Comparison of ENCODE assay signal across 32 cellular contexts in the genomic region with DNA sequence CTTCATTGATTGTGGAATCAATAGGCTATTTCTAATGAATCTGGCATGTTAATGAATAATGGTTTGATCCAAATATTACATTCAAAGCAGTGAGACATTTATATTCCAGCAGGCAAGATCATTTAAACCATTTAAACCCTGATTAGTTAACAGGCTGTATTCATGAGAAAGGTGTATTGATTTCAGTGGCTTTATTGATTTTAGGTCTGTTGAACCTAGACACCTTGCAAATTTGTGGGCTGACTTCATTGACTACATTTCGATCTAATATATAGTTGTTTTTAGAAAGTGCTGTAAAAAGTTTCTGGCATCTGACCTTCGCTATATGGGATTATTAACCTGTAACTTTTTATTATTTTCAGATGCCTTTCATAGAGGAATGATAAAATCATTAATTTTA.
A peak's percentile ranks its signal among the peaks of the same experiment; 100 is the strongest.
DNase-seq lines count a peak whose midpoint lies in the region; ATAC-seq, FAIRE-seq and TF ChIP-seq lines count a peak whose summit lies in the region.
"Had no signal": no experiment of that assay in that cellular context is flagged by ENCODE, and none has a peak within 500 bp of the region (broad histone marks: within the 10 kb centered on the region; RNA-seq: fewer than 3 reads in every experiment).

No MANE protein-coding gene starts in this region.

- TF ChIP-seq EP300 in HepG2 (IDR thresholded peaks at IDR 0.05; ENCODE audit: low read depth in 2 of 2, low read length in 2 of 2) (no peak), HepG2 (CRISPR knock-in tag; IDR thresholded peaks at IDR 0.05; ENCODE audit: borderline replicate concordance) (no peak)

- no peaks in the 10 kb centered on the region for H3K9me3 Mint-ChIP-seq in progenitor cell of endocrine pancreas (ENCODE audit: low read depth)
- H3K9me3 Mint-ChIP-seq: CD4-positive, alpha-beta memory T cell; CD4-positive, alpha-beta T cell; CD4-positive, CD25-positive, alpha-beta regulatory T cell; CD8-positive, alpha-beta memory T cell; CD8-positive, alpha-beta T cell had no signal

- intact Hi-C loops in HepG2 (cut with micrococcal nuclease; ENCODE audit: unreplicated experiment): no loop called here
- intact Hi-C loops in right lobe of liver (cut with DNase I): no loop called here

- TF ChIP-seq RAD21 in HepG2 (CRISPR knock-in tag; IDR thresholded peaks at IDR 0.05): no peak

- H3K9ac ChIP-seq in HepG2 (ENCODE audit: insufficient read depth, low read depth, low read length): no peak overlapping the region
- H3K9ac ChIP-seq: BLaER1; BLaER1 treated with 17β-estradiol and CSF1 and Interleukin-3, amounts not matched to agents 10 nM and 100 nM had no signal

- H4K20me1 ChIP-seq in HepG2 (ENCODE audit: insufficient read depth, low read length): no peaks in the 10 kb centered on the region
- H4K20me1 ChIP-seq: BLaER1; BLaER1 treated with 17β-estradiol and CSF1 and Interleukin-3, amounts not matched to agents 10 nM and 100 nM had no signal

- no peaks in the 10 kb centered on the region for H3K36me3 Mint-ChIP-seq in progenitor cell of endocrine pancreas (ENCODE audit: insufficient read depth)
- H3K36me3 Mint-ChIP-seq: CD14-positive monocyte; CD4-positive, alpha-beta memory T cell; CD4-positive, CD25-positive, alpha-beta regulatory T cell; CD8-positive, alpha-beta memory T cell; CD8-positive, alpha-beta T cell had no signal

- DNase-seq in HepG2 (ENCODE audit: low spot score) (no peak), right lobe of liver (no peak), progenitor cell of endocrine pancreas (ENCODE audit: low spot score, unreplicated experiment) (no peak), kidney glomerular epithelial cell (lab: John Stamatoyannopoulos, UW) (no peak)
- DNase-seq: 8988T; ACHN; AML-193; BE2C; C1 segment of cervical spinal cord; Caco-2; Calu3; CD4-positive, alpha-beta memory T cell; CD4-positive, alpha-beta T cell; CD4-positive, CD25-positive, alpha-beta regulatory T cell; CD8-positive, alpha-beta memory T cell; CD8-positive, alpha-beta T cell; COR-L47; DMS 273 treated with DMSO at 0.1 percent for 48 hours; DMS153; DMS53; DMS79; DMS79 treated with DMSO at 0.1 percent for 48 hours; DND-41; EL had no signal

- no peak overlapping the region for H3K27ac ChIP-seq in HepG2 (ENCODE audit: extremely low read length, insufficient read depth, low read length)
- no peak overlapping the region for H3K27ac ChIP-seq in right lobe of liver
- H3K27ac ChIP-seq: 22Rv1; A549; BLaER1; BLaER1 treated with 17β-estradiol and CSF1 and Interleukin-3, amounts not matched to agents 10 nM and 100 nM; C4-2B had no signal

- no peak overlapping the region for H3K27ac Mint-ChIP-seq in progenitor cell of endocrine pancreas
- H3K27ac Mint-ChIP-seq: B cell; CD14-positive monocyte; CD4-positive, alpha-beta memory T cell; CD4-positive, alpha-beta T cell; CD4-positive, CD25-positive, alpha-beta regulatory T cell; CD8-positive, alpha-beta memory T cell; CD8-positive, alpha-beta T cell had no signal

- H3K27me3 Mint-ChIP-seq in progenitor cell of endocrine pancreas: no peaks in the 10 kb centered on the region
- H3K27me3 Mint-ChIP-seq: B cell; CD4-positive, CD25-positive, alpha-beta regulatory T cell had no signal

- H3K4me1 ChIP-seq in HepG2 (ENCODE audit: insufficient read depth, low read length): no peaks in the 10 kb centered on the region
- no peaks in the 10 kb centered on the region for H3K4me1 ChIP-seq in right lobe of liver
- H3K4me1 ChIP-seq: A549, BE2C, BLaER1, Caco-2 had no signal

- TF ChIP-seq CTCF in HepG2 (CRISPR knock-in tag; IDR thresholded peaks at IDR 0.05) (no peak), right lobe of liver (IDR thresholded peaks at IDR 0.05) (no peak), progenitor cell of endocrine pancreas (IDR thresholded peaks at IDR 0.05; ENCODE audit: unreplicated experiment) (no peak)

- no peak overlapping the region for H3K4me2 ChIP-seq in HepG2 (ENCODE audit: low read depth, low read length)
- H3K4me2 ChIP-seq: A549; BLaER1; BLaER1 treated with 17β-estradiol and CSF1 and Interleukin-3, amounts not matched to agents 10 nM and 100 nM had no signal

- FAIRE-seq in HepG2 (lab: Jason Lieb, UNC): no peak
- FAIRE-seq: A549, D721Med had no signal

- no peak overlapping the region for H2AFZ ChIP-seq in HepG2 (ENCODE audit: low read length)

- H3K36me3 ChIP-seq in HepG2 (replicated peaks in 1 of 2; ENCODE audit: control insufficient read depth in 1 of 2, insufficient read depth in 2 of 2, low read length in 2 of 2): no peaks in the 10 kb centered on the region
- H3K36me3 ChIP-seq in right lobe of liver: no peaks in the 10 kb centered on the region
- H3K36me3 ChIP-seq: BE2C; BLaER1; BLaER1 treated with 17β-estradiol and CSF1 and Interleukin-3, amounts not matched to agents 10 nM and 100 nM had no signal

- TF ChIP-seq POLR2A in HepG2 (IDR thresholded peaks at IDR 0.05; ENCODE audit: insufficient read depth in 1 of 2, low read depth in 2 of 2, low read length in 2 of 2): no peak
- TF ChIP-seq POLR2A in right lobe of liver (IDR thresholded peaks at IDR 0.05): no peak

- H3K27me3 ChIP-seq in HepG2 (ENCODE audit: control insufficient read depth in 1 of 2, insufficient read depth in 2 of 2, low read length in 2 of 2) (no peaks in the 10 kb centered on the region), right lobe of liver (no peaks in the 10 kb centered on the region)
- H3K27me3 ChIP-seq: BE2C; BLaER1; BLaER1 treated with 17β-estradiol and CSF1 and Interleukin-3, amounts not matched to agents 10 nM and 100 nM had no signal

- H3K9me3 ChIP-seq in HepG2 (ENCODE audit: low read length) (0 out of 2 replicates have a peak, but pooled peaks cover 3% of the 10 kb centered on the region), right lobe of liver (no peaks in the 10 kb centered on the region)
- H3K9me3 ChIP-seq: A549; BE2C; BLaER1; BLaER1 treated with 17β-estradiol and CSF1 and Interleukin-3, amounts not matched to agents 10 nM and 100 nM; Caco-2 had no signal

- no peak for ATAC-seq in HepG2
- ATAC-seq in right lobe of liver: no peak
- ATAC-seq: A549; CD8-positive, alpha-beta T cell had no signal

- WGBS in HepG2 (ENCODE audit: low lambda C conversion rate): 3% methylated on average over 2 of the region's 2 CpGs
- 65% methylated on average over 2 of the region's 2 CpGs for WGBS in right lobe of liver (ENCODE audit: insufficient coverage, low coverage, low lambda C conversion rate, missing lambda C conversion rate)

- H3K4me3 Mint-ChIP-seq in progenitor cell of endocrine pancreas (ENCODE audit: low read depth): peak overlapping the region; percentile 11
- H3K4me3 Mint-ChIP-seq: B cell; CD14-positive monocyte; CD4-positive, alpha-beta memory T cell; CD4-positive, alpha-beta T cell; CD4-positive, CD25-positive, alpha-beta regulatory T cell; CD8-positive, alpha-beta memory T cell; CD8-positive, alpha-beta T cell had no signal

- CTCF ChIA-PET in HepG2 (lab: Yijun Ruan, JAX; ENCODE audit: low intra/inter-chr PET ratio, low total read pairs): no interaction called here

- peaks cover 30% of the 10 kb centered on the region for H3K4me1 Mint-ChIP-seq in progenitor cell of endocrine pancreas (ENCODE audit: low read depth)
- H3K4me1 Mint-ChIP-seq: CD4-positive, alpha-beta memory T cell; CD4-positive, CD25-positive, alpha-beta regulatory T cell; CD8-positive, alpha-beta memory T cell had no signal

- BruUV-seq in HepG2 (replicated peaks; lab: Mats Ljungman, UMichigan): no TSS peak

- no peaks in the 10 kb centered on the region for H3K79me2 ChIP-seq in HepG2 (ENCODE audit: insufficient read depth, low read length)

- H3K4me3 ChIP-seq in HepG2 (replicated peaks in 1 of 3; ENCODE audit: insufficient read depth in 1 of 3, low read depth in 2 of 3, low read length in 3 of 3): no peak overlapping the region
- H3K4me3 ChIP-seq in right lobe of liver: no peak overlapping the region
- H3K4me3 ChIP-seq: A549; BLaER1; BLaER1 treated with 17β-estradiol and CSF1 and Interleukin-3, amounts not matched to agents 10 nM and 100 nM had no signal

- POLR2A ChIA-PET in HepG2 (lab: Yijun Ruan, JAX): no interaction called here

- in situ Hi-C loops in HepG2 (cut with HindIII; ENCODE audit: extremely low pct_ligation_motif_present, low pct_unique_long_range_greater_than_20kb): no loop called here

TF ChIP-seq in HepG2, 621 proteins besides CTCF, POLR2A, EP300 and RAD21:
- no peak for TF ChIP-seq ZKSCAN5 (CRISPR knock-in tag; IDR thresholded peaks at IDR 0.05)
- no peak for TF ChIP-seq SOX5 (CRISPR knock-in tag; IDR thresholded peaks at IDR 0.05; ENCODE audit: borderline replicate concordance)
- TF ChIP-seq NFIC (IDR thresholded peaks at IDR 0.05; ENCODE audit: low read length): no peak
- peak; percentile 92 for TF ChIP-seq KAT2B (IDR thresholded peaks at IDR 0.05; ENCODE audit: borderline replicate concordance, low read depth, low read length)
- no peak for TF ChIP-seq CSRNP1 (CRISPR knock-in tag; IDR thresholded peaks at IDR 0.05)
- no peak for TF ChIP-seq CHD2 (IDR thresholded peaks at IDR 0.05; ENCODE audit: low read depth, low read length)
- no peak for TF ChIP-seq BRD4 (CRISPR knock-in tag; IDR thresholded peaks at IDR 0.05)
- no peak for TF ChIP-seq HNRNPK (IDR thresholded peaks at IDR 0.05; ENCODE audit: low read depth, low read length, poor library complexity, severe bottlenecking)
